In genomic region chr4:15691346-15692140, GRCh38 we compare ENCODE assay signal across 9 cellular contexts. TPM values are rescaled to one million over a fixed set of nuclear protein-coding genes. Genes with fewer than 3 reads are reported as not detected.
DNase-seq lines count a peak whose midpoint lies in the region; ATAC-seq and TF ChIP-seq lines count a peak whose summit lies in the region.
"Had no signal": no experiment of that assay in that cellular context is flagged by ENCODE, and none has a peak within 500 bp of the region (broad histone marks: within the 10 kb centered on the region; RNA-seq: fewer than 3 reads in every experiment).

No MANE protein-coding gene starts in this region.

- DNase-seq in NOMO-1 treated with DMSO at 0.1 percent for 48 hours (lab: John Stamatoyannopoulos, UW; ENCODE audit: unreplicated experiment) (peak; percentile 30), NOMO-1 (lab: John Stamatoyannopoulos, UW; ENCODE audit: unreplicated experiment in 2 of 2) (no peak), iris pigment epithelial cell (ENCODE audit: low read depth) (peak; percentile 76), type B pancreatic cell (ENCODE audit: extremely low spot score, unreplicated experiment) (no peak)
- DNase-seq in stimulated activated CD4-positive, alpha-beta T cell treated with anti-CD3 and anti-CD28 coated beads, Interleukin-2, amount 100 ng/mL, for 48 hours = no peak
- DNase-seq in activated CD4-positive, alpha-beta T cell treated with anti-CD3 and anti-CD28 coated beads for 36 hours = no peak
- DNase-seq in activated CD4-positive, alpha-beta T cell treated with anti-CD3 and anti-CD28 coated beads, Interleukin-2, amount 50 U/mL, for 1 hour = no peak
- DNase-seq: ACHN had no signal

- no peaks in the 10 kb centered on the region for H3K27me3 Mint-ChIP-seq in type B pancreatic cell
- no peaks in the 10 kb centered on the region for H3K27me3 Mint-ChIP-seq in activated CD4-positive, alpha-beta T cell treated with anti-CD3 and anti-CD28 coated beads for 36 hours

- H3K36me3 Mint-ChIP-seq in type B pancreatic cell = peaks cover 22% of the 10 kb centered on the region
- H3K36me3 Mint-ChIP-seq in activated CD4-positive, alpha-beta T cell treated with anti-CD3 and anti-CD28 coated beads for 36 hours (ENCODE audit: low read depth) = peaks cover 12% of the 10 kb centered on the region

- no peaks in the 10 kb centered on the region for H3K9me3 Mint-ChIP-seq in type B pancreatic cell
- no peaks in the 10 kb centered on the region for H3K9me3 Mint-ChIP-seq in activated CD4-positive, alpha-beta T cell treated with anti-CD3 and anti-CD28 coated beads for 36 hours (ENCODE audit: low read depth)

- no peaks in the 10 kb centered on the region for H3K4me1 Mint-ChIP-seq in type B pancreatic cell (ENCODE audit: unreplicated experiment)
- H3K4me1 Mint-ChIP-seq in activated CD4-positive, alpha-beta T cell treated with anti-CD3 and anti-CD28 coated beads for 36 hours = no peaks in the 10 kb centered on the region

- no peak for TF ChIP-seq CTCF in type B pancreatic cell (conservative IDR thresholded peaks at IDR 0.05)

- POLR2A ChIA-PET in activated CD4-positive, alpha-beta T cell treated with anti-CD3 and anti-CD28 coated beads for 36 hours (lab: Charles Lee) = no interaction called here

- CTCF ChIA-PET in activated CD4-positive, alpha-beta T cell treated with anti-CD3 and anti-CD28 coated beads for 36 hours (lab: Charles Lee) = interaction anchor here (1.0 to 1.3 kb wide), 2 partner anchors 15 to 16 kb away, joined by 3 read pairs; no protein-coding TSS in a partner anchor

- intact Hi-C loops in activated CD4-positive, alpha-beta T cell treated with anti-CD3 and anti-CD28 coated beads for 36 hours (cut with DNase I, micrococcal nuclease) = no loop called here

- ATAC-seq in activated CD4-positive, alpha-beta T cell treated with anti-CD3 and anti-CD28 coated beads for 36 hours = no peak

- peak overlapping the region; percentile 0 for H3K27ac Mint-ChIP-seq in type B pancreatic cell
- H3K27ac Mint-ChIP-seq in activated CD4-positive, alpha-beta T cell treated with anti-CD3 and anti-CD28 coated beads for 36 hours = no peak overlapping the region

- H3K4me3 Mint-ChIP-seq in type B pancreatic cell = no peak overlapping the region
- no peak overlapping the region for H3K4me3 Mint-ChIP-seq in activated CD4-positive, alpha-beta T cell treated with anti-CD3 and anti-CD28 coated beads for 36 hours

- H3K27ac ChIP-seq in angular gyrus (ENCODE audit: low read depth, low read length) = peak overlapping the region; percentile 77

RNA-seq across cellular contexts. Expression of gene FAM200B, which starts 9.9 kb away (rescaled TPM):
- 39.0 and 43.6 TPM in 2 replicates for total RNA-seq in type B pancreatic cell (ENCODE audit: low replicate concordance)
- 10 to 100 TPM in 1 of 2 experiments, 1 to 10 TPM in 1; 9.8 to 13.3 TPM for total RNA-seq in activated CD4-positive, alpha-beta T cell treated with anti-CD3 and anti-CD28 coated beads for 36 hours

RNA-seq across cellular contexts. Expression of gene BST1, which starts 11.3 kb away (rescaled TPM):
- 0.89 and 3.4 TPM in 2 replicates for total RNA-seq in type B pancreatic cell (ENCODE audit: low replicate concordance)
- total RNA-seq in activated CD4-positive, alpha-beta T cell treated with anti-CD3 and anti-CD28 coated beads for 36 hours = under 1 TPM; 0.47 to 0.66 TPM

RNA-seq across cellular contexts. Expression of gene FBXL5, which starts 36.4 kb away (rescaled TPM):
- total RNA-seq in type B pancreatic cell (ENCODE audit: low replicate concordance) = 48.2 and 48.4 TPM in 2 replicates
- 10 to 100 TPM; 20.1 to 29.1 TPM for total RNA-seq in activated CD4-positive, alpha-beta T cell treated with anti-CD3 and anti-CD28 coated beads for 36 hours

Comparison
In these comparisons a context has a peak if more than half of its experiments do, and no peak if none do; other contexts are left out.
1. DNase-seq: peak in NOMO-1 treated with DMSO at 0.1 percent for 48 hours (single experiment) and iris pigment epithelial cell (single experiment); none in NOMO-1 (0 of 2), type B pancreatic cell (single experiment), stimulated activated CD4-positive, alpha-beta T cell treated with anti-CD3 and anti-CD28 coated beads, Interleukin-2, amount 100 ng/mL, for 48 hours (0 of 2), activated CD4-positive, alpha-beta T cell treated with anti-CD3 and anti-CD28 coated beads for 36 hours (single experiment) and activated CD4-positive, alpha-beta T cell treated with anti-CD3 and anti-CD28 coated beads, Interleukin-2, amount 50 U/mL, for 1 hour (single experiment).